Comparison of ENCODE assay signal across 29 cellular contexts in genomic region chr5:149840226-149840825, GRCh38.
DNase-seq lines count a peak whose midpoint lies in the region; ATAC-seq, FAIRE-seq and TF ChIP-seq lines count a peak whose summit lies in the region.
"Had no signal": no experiment of that assay in that cellular context is flagged by ENCODE, and none has a peak within 500 bp of the region (broad histone marks: within the 10 kb centered on the region; RNA-seq: fewer than 3 reads in every experiment).

No MANE protein-coding gene starts in this region.

- H3K79me2 ChIP-seq in hepatocyte: no peaks in the 10 kb centered on the region
- no peaks in the 10 kb centered on the region for H3K79me2 ChIP-seq in neural progenitor cell (ENCODE audit: low read depth)

- peak overlapping the region; percentile 44 for H3K4me3 Mint-ChIP-seq in neural progenitor cell
- H3K4me3 Mint-ChIP-seq: activated CD4-positive, alpha-beta memory T cell treated with anti-CD3 and anti-CD28 coated beads, Interleukin-2, amount 10 ng/mL, durations not matched to agents 7 days and 5 days; activated T-helper 17 cell treated with anti-CD3 and anti-CD28 coated beads, Interleukin-2, amount 50 U/mL, for 72 hours; stimulated activated naive B cell treated with anti-CD40 and anti-IgM and Interleukin-4, amounts not matched to agents 10 μg/mL and 1 μg/mL and 100 μg/mL, for 72 hours; T-helper 2 cell treated with Interferon-gamma antibody and Interleukin-4, amounts not matched to agents 5 μg/mL and 100 μg/mL, for 36 hours had no signal

- TF ChIP-seq EP300 in A549 (IDR thresholded peaks at IDR 0.05): no peak

- no peak for TF ChIP-seq POLR2A in A549 (IDR thresholded peaks at IDR 0.05; ENCODE audit: low read length)
- TF ChIP-seq POLR2A in prostate gland (IDR thresholded peaks at IDR 0.05): no peak

- H3K27ac ChIP-seq in A549 (peak overlapping the region; percentile 25 to 47; a peak in 3 of 6 replicates), HEK293 (ENCODE audit: extremely low read depth, low read depth, low read length) (no peak overlapping the region), hepatocyte (peak overlapping the region; percentile 32), neural progenitor cell (no peak overlapping the region), prostate gland (no peak overlapping the region)
- H3K27ac ChIP-seq: BLaER1, brain microvascular endothelial cell, Peyer's patch had no signal

- WGBS in A549 (ENCODE audit: missing lambda C conversion rate): 84% methylated on average over 8 of the region's 8 CpGs
- 95% methylated on average over 8 of the region's 8 CpGs for WGBS in hepatocyte (ENCODE audit: low lambda C conversion rate, missing lambda C conversion rate)
- WGBS in prostate gland: 78% methylated on average over 8 of the region's 8 CpGs

- H3K27me3 ChIP-seq in hepatocyte: no peaks in the 10 kb centered on the region
- H3K27me3 ChIP-seq in neural progenitor cell: no peaks in the 10 kb centered on the region
- no peaks in the 10 kb centered on the region for H3K27me3 ChIP-seq in H7 (ENCODE audit: control insufficient read depth, insufficient read depth, low read length)
- no peaks in the 10 kb centered on the region for H3K27me3 ChIP-seq in prostate gland (replicated peaks; ENCODE audit: insufficient read depth)
- H3K27me3 ChIP-seq: BLaER1, brain microvascular endothelial cell, Peyer's patch had no signal

- H2AFZ ChIP-seq in hepatocyte (no peak overlapping the region), neural progenitor cell (replicated peaks) (peak overlapping the region; percentile 45)

- H4K20me1 ChIP-seq in hepatocyte (ENCODE audit: insufficient read depth, poor library complexity, severe bottlenecking) (no peaks in the 10 kb centered on the region), neural progenitor cell (ENCODE audit: low read depth) (no peaks in the 10 kb centered on the region)
- H4K20me1 ChIP-seq: BLaER1 had no signal

- POLR2A ChIA-PET in A549 (lab: Yijun Ruan, JAX): interaction anchor here (3.2 kb wide), 1 partner anchor 120 kb away, joined by 30 read pairs; the partner anchor contains the start of gene SLC26A2
- POLR2A ChIA-PET in HEK293 (lab: Yijun Ruan, JAX): no interaction called here

- DNase-seq in A549 (ENCODE audit: low read depth in 1 of 2, low spot score in 1 of 2): no peak
- no peak for DNase-seq in hepatocyte (ENCODE audit: low spot score)
- DNase-seq in neural progenitor cell (ENCODE audit: low spot score): no peak
- DNase-seq in H7: no peak
- DNase-seq in kidney tubule cell (ENCODE audit: low spot score): no peak
- DNase-seq in COLO829 (ENCODE audit: low spot score): no peak
- no peak for DNase-seq in prostate gland (ENCODE audit: low spot score)
- DNase-seq: activated CD4-positive, alpha-beta memory T cell treated with anti-CD3 and anti-CD28 coated beads, Interleukin-2, amount 10 ng/mL, durations not matched to agents 7 days and 5 days; activated CD8-positive, alpha-beta memory T cell treated with anti-CD3 and anti-CD28 coated beads, Interleukin-2, amount 50 U/mL, for 48 hours; activated naive CD4-positive, alpha-beta T cell treated with anti-CD3 and anti-CD28 coated beads, Interleukin-2, amount 50 U/mL, for 16 hours; amygdala; brain microvascular endothelial cell; DMS153; Karpas-422; NCI-H2081; NCI-H226; Peyer's patch; SIG-M5; stimulated activated CD4-positive, alpha-beta T cell treated with anti-CD3 and anti-CD28 coated beads, Interleukin-15, amount 100 ng/mL, for 24 hours; stimulated activated CD4-positive, alpha-beta T cell treated with anti-CD3 and anti-CD28 coated beads, Interleukin-4, amount 100 ng/mL, for 4 hours; stimulated activated naive B cell treated with anti-CD40 and anti-IgM and Interleukin-4, amounts not matched to agents 10 μg/mL and 1 μg/mL and 100 μg/mL, for 72 hours; substantia nigra; trophoblast cell had no signal

- no peaks in the 10 kb centered on the region for H3K9me3 Mint-ChIP-seq in neural progenitor cell
- H3K9me3 Mint-ChIP-seq: activated CD4-positive, alpha-beta memory T cell treated with anti-CD3 and anti-CD28 coated beads, Interleukin-2, amount 10 ng/mL, durations not matched to agents 7 days and 5 days; activated T-helper 17 cell treated with anti-CD3 and anti-CD28 coated beads, Interleukin-2, amount 50 U/mL, for 72 hours; stimulated activated naive B cell treated with anti-CD40 and anti-IgM and Interleukin-4, amounts not matched to agents 10 μg/mL and 1 μg/mL and 100 μg/mL, for 72 hours; T-helper 2 cell treated with Interferon-gamma antibody and Interleukin-4, amounts not matched to agents 5 μg/mL and 100 μg/mL, for 36 hours had no signal

- FAIRE-seq in A549 (lab: Jason Lieb, UNC): no peak
- FAIRE-seq: H1, HepG2 had no signal

- H3K36me3 ChIP-seq in HEK293 (ENCODE audit: control insufficient read depth in 2 of 2, insufficient read depth in 1 of 2, low read length in 2 of 2) (peaks cover 0 to 4% of the 10 kb centered on the region in 2 experiments; a peak in 1 of 3 replicates), hepatocyte (replicated peaks; ENCODE audit: insufficient read depth, low read depth) (no peaks in the 10 kb centered on the region), neural progenitor cell (no peaks in the 10 kb centered on the region), H7 (replicated peaks; ENCODE audit: control insufficient read depth, insufficient read depth, low read length) (peaks cover 1% of the 10 kb centered on the region), prostate gland (no peaks in the 10 kb centered on the region)
- H3K36me3 ChIP-seq: brain microvascular endothelial cell had no signal

- no peaks in the 10 kb centered on the region for H3K36me3 Mint-ChIP-seq in neural progenitor cell

- H3K4me1 Mint-ChIP-seq in neural progenitor cell: peaks cover 32% of the 10 kb centered on the region
- H3K4me1 Mint-ChIP-seq: activated CD4-positive, alpha-beta memory T cell treated with anti-CD3 and anti-CD28 coated beads, Interleukin-2, amount 10 ng/mL, durations not matched to agents 7 days and 5 days; activated T-helper 17 cell treated with anti-CD3 and anti-CD28 coated beads, Interleukin-2, amount 50 U/mL, for 72 hours; stimulated activated naive B cell treated with anti-CD40 and anti-IgM and Interleukin-4, amounts not matched to agents 10 μg/mL and 1 μg/mL and 100 μg/mL, for 72 hours had no signal

- peaks cover 8% of the 10 kb centered on the region for H3K27me3 Mint-ChIP-seq in neural progenitor cell (ENCODE audit: insufficient read depth, low read depth)
- H3K27me3 Mint-ChIP-seq: activated CD4-positive, alpha-beta memory T cell treated with anti-CD3 and anti-CD28 coated beads, Interleukin-2, amount 10 ng/mL, durations not matched to agents 7 days and 5 days; activated T-helper 17 cell treated with anti-CD3 and anti-CD28 coated beads, Interleukin-2, amount 50 U/mL, for 72 hours; stimulated activated naive B cell treated with anti-CD40 and anti-IgM and Interleukin-4, amounts not matched to agents 10 μg/mL and 1 μg/mL and 100 μg/mL, for 72 hours had no signal

- H3K9me3 ChIP-seq in A549 (no peaks in the 10 kb centered on the region), HEK293 (ENCODE audit: control insufficient read depth, insufficient read depth, low read depth, low read length) (no peaks in the 10 kb centered on the region), hepatocyte (ENCODE audit: low read depth) (no peaks in the 10 kb centered on the region), neural progenitor cell (ENCODE audit: low read depth) (no peaks in the 10 kb centered on the region), prostate gland (no peaks in the 10 kb centered on the region)
- H3K9me3 ChIP-seq: BLaER1, Peyer's patch had no signal

- TF ChIP-seq RAD21 in A549 (conservative IDR thresholded peaks at IDR 0.05 in 1 of 2, IDR thresholded peaks at IDR 0.05 in 1 of 2): no peak

- no peak overlapping the region for H3K9ac ChIP-seq in neural progenitor cell
- H3K9ac ChIP-seq: BLaER1 had no signal

- ATAC-seq in A549: no peak
- ATAC-seq: activated T-helper 17 cell treated with anti-CD3 and anti-CD28 coated beads, Interleukin-2, amount 50 U/mL, for 72 hours; HepG2; stimulated activated naive B cell treated with anti-CD40 and anti-IgM and Interleukin-4, amounts not matched to agents 10 μg/mL and 1 μg/mL and 100 μg/mL, for 72 hours had no signal

- no peak for TF ChIP-seq CTCF in A549 (IDR thresholded peaks at IDR 0.05)
- no peak for TF ChIP-seq CTCF in HEK293 (tag by site-specific recombination; IDR thresholded peaks at IDR 0.05)
- TF ChIP-seq CTCF in hepatocyte (IDR thresholded peaks at IDR 0.05; ENCODE audit: poor library complexity): no peak
- no peak for TF ChIP-seq CTCF in neural progenitor cell (IDR thresholded peaks at IDR 0.05)
- TF ChIP-seq CTCF in prostate gland (IDR thresholded peaks at IDR 0.05): no peak

- H3K4me1 ChIP-seq in A549 (peaks cover 20% of the 10 kb centered on the region), HEK293 (ENCODE audit: control insufficient read depth, insufficient read depth, low read length) (no peaks in the 10 kb centered on the region), hepatocyte (ENCODE audit: insufficient read depth) (peaks cover 26% of the 10 kb centered on the region), neural progenitor cell (peaks cover 13% of the 10 kb centered on the region), prostate gland (replicated peaks) (no peaks in the 10 kb centered on the region)
- H3K4me1 ChIP-seq: Peyer's patch had no signal

- CTCF ChIA-PET in A549 (lab: Yijun Ruan, JAX) (interaction anchor here (1.6 to 35.9 kb wide), 10 partner anchors 6 to 201 kb away, joined by 3 to 768 read pairs (median 288); partner anchors contain the start of gene SLC26A2), HEK293 (lab: Yijun Ruan, JAX) (interaction anchor here (0.6 to 21.2 kb wide), 6 partner anchors 11 to 200 kb away, joined by 3 to 355 read pairs (median 204); partner anchors contain the start of gene SLC26A2)

- intact Hi-C loops in prostate gland (cut with DNase I): no loop called here

- no peaks in the 10 kb centered on the region for H3K9me2 ChIP-seq in hepatocyte (replicated peaks; ENCODE audit: insufficient read depth)

- peak overlapping the region; percentile 64 for H3K27ac Mint-ChIP-seq in neural progenitor cell
- H3K27ac Mint-ChIP-seq: activated CD4-positive, alpha-beta memory T cell treated with anti-CD3 and anti-CD28 coated beads, Interleukin-2, amount 10 ng/mL, durations not matched to agents 7 days and 5 days; activated T-helper 17 cell treated with anti-CD3 and anti-CD28 coated beads, Interleukin-2, amount 50 U/mL, for 72 hours; stimulated activated naive B cell treated with anti-CD40 and anti-IgM and Interleukin-4, amounts not matched to agents 10 μg/mL and 1 μg/mL and 100 μg/mL, for 72 hours; T-helper 2 cell treated with Interferon-gamma antibody and Interleukin-4, amounts not matched to agents 5 μg/mL and 100 μg/mL, for 36 hours had no signal

- H3K4me2 ChIP-seq in A549 (no peak overlapping the region), hepatocyte (no peak overlapping the region), neural progenitor cell (no peak overlapping the region)
- H3K4me2 ChIP-seq: BLaER1 had no signal

- H3K4me3 ChIP-seq in A549 (no peak overlapping the region), HEK293 (ENCODE audit: low read depth, low read length) (no peak overlapping the region), hepatocyte (no peak overlapping the region), neural progenitor cell (no peak overlapping the region), H7 (ENCODE audit: insufficient read depth, low read depth, low read length) (no peak overlapping the region), prostate gland (no peak overlapping the region)
- H3K4me3 ChIP-seq: BLaER1, Peyer's patch had no signal

- no peaks in the 10 kb centered on the region for H3F3A ChIP-seq in neural progenitor cell (ENCODE audit: low read depth)

Comparison
In these comparisons a context has a peak if more than half of its experiments do, and no peak if none do; other contexts are left out.
1. H3K27ac ChIP-seq: peak in A549 (2 of 2) and hepatocyte (single experiment); none in HEK293 (single experiment), neural progenitor cell (single experiment) and prostate gland (0 of 2).